Comparison of ENCODE assay signal across 18 cellular contexts in genomic region chr3:45409921-45410320, GRCh38. TPM values are rescaled to one million over a fixed set of nuclear protein-coding genes. Genes with fewer than 3 reads are reported as not detected.
DNase-seq lines count a peak whose midpoint lies in the region; ATAC-seq and TF ChIP-seq lines count a peak whose summit lies in the region.
"Had no signal": no experiment of that assay in that cellular context is flagged by ENCODE, and none has a peak within 500 bp of the region (broad histone marks: within the 10 kb centered on the region; RNA-seq: fewer than 3 reads in every experiment).

No MANE protein-coding gene starts in this region.

- no peak overlapping the region for H3K27ac Mint-ChIP-seq in MCF 10A (ENCODE audit: low read depth, unreplicated experiment)
- no peak overlapping the region for H3K27ac Mint-ChIP-seq in immature natural killer cell

- H3K4me2 ChIP-seq in mammary epithelial cell (ENCODE audit: insufficient read depth, low read depth, low read length), result no peak overlapping the region
- H3K4me2 ChIP-seq: hepatocyte, PC-9 had no signal

- H3K36me3 ChIP-seq in mammary epithelial cell (ENCODE audit: insufficient read depth, low read length) (peaks cover 4% of the 10 kb centered on the region), uterus (no peaks in the 10 kb centered on the region)

- DNase-seq in MCF 10A (ENCODE audit: unreplicated experiment) (peak; percentile 34), mammary epithelial cell (no peak), fibroblast of gingiva (ENCODE audit: low read depth) (peak; percentile 24), omental fat pad (ENCODE audit: low spot score) (no peak), uterus (peak; percentile 25 to 77), immature natural killer cell (no peak), COLO829 (ENCODE audit: low spot score) (no peak)
- no peak for DNase-seq in activated effector memory CD4-positive, alpha-beta T cell treated with Interleukin-2 at 50 U/mL for 16 hours
- DNase-seq: 8988T; DMS79 treated with DMSO at 0.1 percent for 48 hours; NCI-H1694 treated with DMSO at 0.1 percent for 48 hours; NCI-H510A treated with DMSO at 0.1 percent for 48 hours; PC-9; retina; stimulated activated CD4-positive, alpha-beta T cell treated with anti-CD3 and anti-CD28 coated beads, Interleukin-1b, Interleukin-23, amount 100 ng/mL, for 48 hours had no signal

- H3K27me3 Mint-ChIP-seq in MCF 10A (ENCODE audit: insufficient read depth, unreplicated experiment) (no peaks in the 10 kb centered on the region), immature natural killer cell (ENCODE audit: low read depth in 3 of 3) (no peaks in the 10 kb centered on the region)

- intact Hi-C loops in MCF 10A (cut with micrococcal nuclease), result no loop called here
- intact Hi-C loops in mammary epithelial cell (cut with micrococcal nuclease), result no loop called here
- intact Hi-C loops in uterus (cut with DNase I; ENCODE audit: low total_unique reads), result no loop called here

- H3K79me2 ChIP-seq in mammary epithelial cell (ENCODE audit: insufficient read depth, low read length), result no peaks in the 10 kb centered on the region
- H3K79me2 ChIP-seq: hepatocyte had no signal

- in situ Hi-C loops in mammary epithelial cell (cut with MboI; ENCODE audit: low sequenced_read_pairs in 2 of 2), result no loop called here

- H3K27ac ChIP-seq in mammary epithelial cell (ENCODE audit: insufficient read depth, low read depth, low read length) (no peak overlapping the region), uterus (peak overlapping the region; percentile 59 to 74)
- H3K27ac ChIP-seq: coronary artery, epithelial cell of prostate, hepatocyte, PC-9 had no signal

- POLR2A ChIA-PET in MCF 10A (lab: Yijun Ruan, JAX), result interaction anchor here (0.6 kb wide), 1 partner anchor 87 kb away, joined by 3 read pairs; no protein-coding TSS in a partner anchor

- H3K4me1 Mint-ChIP-seq in MCF 10A (ENCODE audit: insufficient read depth, unreplicated experiment), result no peaks in the 10 kb centered on the region
- H3K4me1 Mint-ChIP-seq in immature natural killer cell, result peaks cover 8 to 9% of the 10 kb centered on the region in 2 donors

- 68% methylated on average over 4 of the region's 4 CpGs for WGBS in mammary epithelial cell (ENCODE audit: low coverage, missing lambda C conversion rate)

- ATAC-seq in omental fat pad (ENCODE audit: low FRiP score), result peak; percentile 84

- dilution Hi-C loops in mammary epithelial cell (cut with HindIII; ENCODE audit: low sequenced_read_pairs), result no loop called here

- TF ChIP-seq CTCF in MCF 10A (IDR thresholded peaks at IDR 0.05; ENCODE audit: unreplicated experiment), result no peak
- TF ChIP-seq CTCF in mammary epithelial cell (conservative IDR thresholded peaks at IDR 0.05 in 1 of 2, IDR thresholded peaks at IDR 0.05 in 1 of 2; ENCODE audit: extremely low read depth in 1 of 2, insufficient read depth in 1 of 2, low read depth in 1 of 2, low read length in 2 of 2), result no peak
- TF ChIP-seq CTCF in omental fat pad (IDR thresholded peaks at IDR 0.05), result no peak
- no peak for TF ChIP-seq CTCF in uterus (IDR thresholded peaks at IDR 0.05)

- H3K36me3 Mint-ChIP-seq in MCF 10A (ENCODE audit: insufficient read depth, unreplicated experiment) (peaks cover 16% of the 10 kb centered on the region), immature natural killer cell (peaks cover 9 to 34% (median 18%) of the 10 kb centered on the region in 3 donors)

- no peak overlapping the region for H2AFZ ChIP-seq in mammary epithelial cell (ENCODE audit: low read depth, low read length)
- H2AFZ ChIP-seq: hepatocyte, PC-9 had no signal

- no peaks in the 10 kb centered on the region for H4K20me1 ChIP-seq in mammary epithelial cell (ENCODE audit: insufficient read depth, low read length)

- no peak for TF ChIP-seq POLR2A in uterus (IDR thresholded peaks at IDR 0.05)

- H3K9me3 ChIP-seq in mammary epithelial cell (replicated peaks; ENCODE audit: insufficient read depth, low read length) (no peaks in the 10 kb centered on the region), uterus (no peaks in the 10 kb centered on the region)

- CTCF ChIA-PET in MCF 10A (lab: Yijun Ruan, JAX) (interaction anchor here (0.6 to 1.2 kb wide), 4 partner anchors 14 to 365 kb away, joined by 3 to 6 read pairs (median 3); no protein-coding TSS in a partner anchor), mammary epithelial cell (lab: Charles Lee; ENCODE audit: low non-redundant PET) (no interaction called here)

- no peaks in the 10 kb centered on the region for H3K9me3 Mint-ChIP-seq in MCF 10A (ENCODE audit: unreplicated experiment)
- no peaks in the 10 kb centered on the region for H3K9me3 Mint-ChIP-seq in immature natural killer cell

- no peaks in the 10 kb centered on the region for H3K4me1 ChIP-seq in mammary epithelial cell (ENCODE audit: insufficient read depth, low read length)
- H3K4me1 ChIP-seq in uterus, result peaks cover 0 to 15% of the 10 kb centered on the region in 2 donors

- BruUV-seq in MCF 10A (replicated peaks; lab: Mats Ljungman, UMichigan) (no TSS peak), mammary epithelial cell (replicated peaks; lab: Mats Ljungman, UMichigan) (no TSS peak)

- no peak overlapping the region for H3K4me3 Mint-ChIP-seq in MCF 10A (ENCODE audit: unreplicated experiment)
- no peak overlapping the region for H3K4me3 Mint-ChIP-seq in immature natural killer cell

- H3K4me3 ChIP-seq in mammary epithelial cell (replicated peaks in 1 of 3; ENCODE audit: insufficient read depth in 1 of 3, low read depth in 2 of 3, low read length in 3 of 3) (no peak overlapping the region), uterus (no peak overlapping the region)
- H3K4me3 ChIP-seq: coronary artery, hepatocyte, PC-9 had no signal

- H3K9ac ChIP-seq in mammary epithelial cell (ENCODE audit: insufficient read depth, low read length), result no peak overlapping the region

- H3K27me3 ChIP-seq in mammary epithelial cell (ENCODE audit: insufficient read depth, low read length) (no peaks in the 10 kb centered on the region), uterus (no peaks in the 10 kb centered on the region)
- H3K27me3 ChIP-seq: hepatocyte had no signal

RNA-seq across cellular contexts. Expression of gene LARS2, which starts 21.5 kb away (rescaled TPM):
- total RNA-seq in MCF 10A (2022) (15.6 and 21.2 TPM in 2 replicates), mammary epithelial cell (10 to 100 TPM; 21.5 to 24.9 TPM), omental fat pad (10 to 100 TPM; 10.5 to 14.6 (median 13.7) TPM), uterus (10 to 100 TPM in 2 of 4 donors, 1 to 10 TPM in 2; 4.1 to 27.8 (median 13.6) TPM)
- polyA plus RNA-seq in mammary epithelial cell (16.6 TPM), immature natural killer cell (1 to 10 TPM; 5.0 to 9.9 (median 9.1) TPM)
- polyA minus RNA-seq in mammary epithelial cell, result 49.9 TPM

Comparison
In these comparisons a context has a peak if more than half of its experiments do, and no peak if none do; other contexts are left out.
1. DNase-seq: peak in MCF 10A (single experiment), fibroblast of gingiva (single experiment) and uterus (2 of 2); none in mammary epithelial cell (single experiment), omental fat pad (single experiment), immature natural killer cell (0 of 3), activated effector memory CD4-positive, alpha-beta T cell treated with Interleukin-2 at 50 U/mL for 16 hours (single experiment) and COLO829 (single experiment).